In the genomic region with DNA sequence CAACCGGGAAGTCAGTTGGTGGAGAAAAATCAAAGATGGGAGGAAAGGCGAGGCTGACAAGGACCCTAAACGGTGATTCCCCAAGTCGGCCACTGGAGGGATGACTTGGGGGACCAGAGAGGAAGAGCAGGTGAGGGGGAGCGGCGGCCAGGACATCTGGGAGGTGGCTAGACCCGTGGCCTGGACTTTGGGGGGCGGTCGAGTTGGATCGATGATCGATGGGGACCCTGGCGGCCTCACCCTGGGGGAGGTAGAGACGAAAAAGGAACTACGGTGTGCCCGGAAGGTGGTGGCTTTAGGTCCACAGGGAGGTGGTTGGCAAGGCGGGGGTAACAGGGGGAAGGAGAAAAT, we compare ENCODE assay signal across 8 cellular contexts.
DNase-seq lines count a peak whose midpoint lies in the region; ATAC-seq and TF ChIP-seq lines count a peak whose summit lies in the region.

No MANE protein-coding gene starts in this region.

- H3K27ac ChIP-seq in DOHH2 (ENCODE audit: low read depth, low read length) (peak overlapping the region; percentile 95), muscle layer of duodenum (ENCODE audit: low read length) (peak overlapping the region; percentile 92)

- peaks cover 32% of the 10 kb centered on the region for H3K79me2 ChIP-seq in DOHH2 (ENCODE audit: control insufficient read depth, low read length)

- no peaks in the 10 kb centered on the region for H3K27me3 ChIP-seq in DOHH2 (ENCODE audit: control insufficient read depth, low read length)
- no peaks in the 10 kb centered on the region for H3K27me3 ChIP-seq in muscle layer of duodenum (ENCODE audit: low read depth, low read length)

- TF ChIP-seq CTCF in DOHH2 (IDR thresholded peaks at IDR 0.05; ENCODE audit: low read depth, low read length, poor library complexity, severe bottlenecking), result peak; percentile 71
- peak; percentile 14 for TF ChIP-seq CTCF in choroid plexus epithelial cell (conservative IDR thresholded peaks at IDR 0.05; ENCODE audit: low read depth, low read length)

- H3K9me3 ChIP-seq in DOHH2 (ENCODE audit: control insufficient read depth, insufficient read depth, low read length) (no peaks in the 10 kb centered on the region), muscle layer of duodenum (ENCODE audit: control insufficient read depth in 1 of 2, low read length in 2 of 2) (no peaks in the 10 kb centered on the region)

- H3K4me1 ChIP-seq in DOHH2 (ENCODE audit: control insufficient read depth, low read length) (peaks cover 86% of the 10 kb centered on the region), muscle layer of duodenum (ENCODE audit: control insufficient read depth in 1 of 2, insufficient read depth in 2 of 2, low read length in 2 of 2) (peaks cover 17 to 59% of the 10 kb centered on the region in 2 donors)

- DNase-seq in NAMALWA (ENCODE audit: low spot score) (peak; percentile 82), choroid plexus epithelial cell (ENCODE audit: low read depth) (no peak)
- no peak for DNase-seq in stimulated activated CD4-positive, alpha-beta T cell treated with anti-CD3 and anti-CD28 coated beads, Interleukin-4, amount 100 ng/mL, for 4 hours

- H3K9me2 ChIP-seq in DOHH2 (replicated peaks; ENCODE audit: control insufficient read depth, low read length), result no peaks in the 10 kb centered on the region

- H3K4me2 ChIP-seq in DOHH2 (ENCODE audit: low read length), result peak overlapping the region; percentile 95

- no peak for ATAC-seq in GM19324 (IDR thresholded peaks at IDR 0.05; ENCODE audit: low FRiP score, unreplicated experiment)
- ATAC-seq in GM19035 (IDR thresholded peaks at IDR 0.05; ENCODE audit: unreplicated experiment), result no peak
- no peak for ATAC-seq in HG03025 (IDR thresholded peaks at IDR 0.05; ENCODE audit: low FRiP score, unreplicated experiment)

- H3K4me3 ChIP-seq in DOHH2 (ENCODE audit: low read length), result peak overlapping the region; percentile 77
- H3K4me3 ChIP-seq in choroid plexus epithelial cell (ENCODE audit: low read depth, low read length), result peak overlapping the region; percentile 69
- peak overlapping the region; percentile 73 to 75 for H3K4me3 ChIP-seq in muscle layer of duodenum (ENCODE audit: low read depth in 1 of 2, low read length in 2 of 2)

- H3K36me3 ChIP-seq in DOHH2 (ENCODE audit: control insufficient read depth, low read length), result peaks cover 39% of the 10 kb centered on the region
- H3K36me3 ChIP-seq in muscle layer of duodenum (ENCODE audit: control insufficient read depth in 1 of 2, insufficient read depth in 2 of 2, low read length in 2 of 2), result peaks cover 3 to 13% of the 10 kb centered on the region in 2 donors

- H4K20me1 ChIP-seq in DOHH2 (ENCODE audit: control insufficient read depth, insufficient read depth, low read depth, low read length), result no peaks in the 10 kb centered on the region

- peaks cover 66% of the 10 kb centered on the region for H3F3A ChIP-seq in DOHH2 (ENCODE audit: control insufficient read depth, insufficient read depth)
